ENCODE assay signal across 18 cellular contexts in the genomic region with DNA sequence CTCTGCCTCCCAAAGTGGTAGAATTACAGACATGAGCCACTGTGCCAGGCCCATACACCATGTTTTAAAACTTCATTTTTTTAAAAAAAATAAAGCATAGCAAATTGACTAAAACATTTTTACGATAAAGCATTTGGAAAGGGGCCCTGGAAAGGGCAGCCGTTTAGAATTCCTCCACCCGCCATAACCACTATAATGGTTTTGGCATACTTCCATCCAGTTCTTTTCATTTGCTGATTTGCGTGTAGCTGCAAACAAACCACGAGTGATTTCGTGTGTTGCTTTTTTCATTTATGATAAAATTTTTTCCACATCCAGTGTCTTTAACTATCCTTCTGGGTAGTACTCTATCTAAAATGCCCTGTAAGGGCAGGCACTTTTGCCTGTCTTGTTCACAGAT.
"Had no signal": no experiment of that assay in that cellular context is flagged by ENCODE, and none has a peak within 500 bp of the region (broad histone marks: within the 10 kb centered on the region; RNA-seq: fewer than 3 reads in every experiment).

No MANE protein-coding gene starts in this region.

- H3K9me3 Mint-ChIP-seq: activated T-helper 2 cell treated with anti-CD3 and anti-CD28 coated beads, Interferon-gamma antibody, Interleukin-2, Interleukin-4, amounts not matched to agents 10 μg/mL and 5 μg/mL and 100 μg/mL, durations not matched to agents 14 hours and 24 hours and 36 hours; T-cell had no signal

- ATAC-seq: activated CD4-positive, CD25-positive, alpha-beta regulatory T cell treated with anti-CD3 and anti-CD28 coated beads, Interleukin-2, amount 50 U/mL, for 24 hours; body of pancreas; left lobe of liver; right lobe of liver; T-cell had no signal

- DNase-seq: activated CD4-positive, alpha-beta T cell treated with anti-CD3 and anti-CD28 coated beads, Interleukin-2, amount 50 U/mL, for 4 hours; activated naive CD4-positive, alpha-beta T cell treated with anti-CD3 and anti-CD28 coated beads for 36 hours; body of pancreas; central memory CD4-positive, alpha-beta T cell; midbrain; ovary; right lobe of liver; spleen; stimulated activated CD4-positive, alpha-beta T cell treated with anti-CD3 and anti-CD28 coated beads, Interleukin-1b, Interleukin-23, amount 100 ng/mL, for 48 hours; T-cell; T-helper 9 cell had no signal

- H3K27ac Mint-ChIP-seq: activated naive CD4-positive, alpha-beta T cell treated with anti-CD3 and anti-CD28 coated beads for 36 hours; activated T-helper 2 cell treated with anti-CD3 and anti-CD28 coated beads, Interferon-gamma antibody, Interleukin-2, Interleukin-4, amounts not matched to agents 10 μg/mL and 5 μg/mL and 100 μg/mL, durations not matched to agents 14 hours and 24 hours and 36 hours; T-cell had no signal

- H3K4me3 Mint-ChIP-seq: activated naive CD4-positive, alpha-beta T cell treated with anti-CD3 and anti-CD28 coated beads for 36 hours; neural crest cell; T-cell had no signal

- H3K4me1 Mint-ChIP-seq: neural crest cell had no signal

- H3K27me3 Mint-ChIP-seq: T-cell had no signal

- H3K27ac ChIP-seq: body of pancreas, coronary artery, esophagus muscularis mucosa, ovary, right lobe of liver, spleen, thoracic aorta had no signal

- H3K36me3 Mint-ChIP-seq: T-cell had no signal

- H3K4me3 ChIP-seq: body of pancreas, coronary artery, esophagus muscularis mucosa, ovary, right lobe of liver, spleen, thoracic aorta had no signal
